9 cellular contexts compared by ENCODE assay signal in genomic region chr4:98688416-98689290, GRCh38. TPM values are rescaled to one million over a fixed set of nuclear protein-coding genes. Genes with fewer than 3 reads are reported as not detected.
DNase-seq lines count a peak whose midpoint lies in the region; ATAC-seq, FAIRE-seq and TF ChIP-seq lines count a peak whose summit lies in the region.
"Had no signal": no experiment of that assay in that cellular context is flagged by ENCODE, and none has a peak within 500 bp of the region (broad histone marks: within the 10 kb centered on the region; RNA-seq: fewer than 3 reads in every experiment).

No MANE protein-coding gene starts in this region.

- no peak overlapping the region for H2AK9ac ChIP-seq in IMR-90 (replicated peaks; ENCODE audit: low read depth, low read length, poor library complexity)

- H2BK15ac ChIP-seq in IMR-90 (ENCODE audit: low read depth, low read length): 0 out of 3 replicates have a peak overlapping the region, but pooled peaks have one; percentile 0

- H3K9me1 ChIP-seq in IMR-90 (ENCODE audit: insufficient read depth, low read length): peaks cover 3% of the 10 kb centered on the region; the same call in 1 of the 2 replicates

- BruUV-seq in IMR-90 (replicated peaks; lab: Mats Ljungman, UMichigan) (no TSS peak), HepG2 (replicated peaks; lab: Mats Ljungman, UMichigan) (no TSS peak)

- peaks cover 17 to 57% (median 41%) of the 10 kb centered on the region in 4 donors for H3K4me1 Mint-ChIP-seq in CD4-positive, CD25-positive, alpha-beta regulatory T cell
- H3K4me1 Mint-ChIP-seq in activated naive CD8-positive, alpha-beta T cell treated with anti-CD3 and anti-CD28 coated beads for 36 hours: peaks cover 27% of the 10 kb centered on the region

- TF ChIP-seq RAD21 in IMR-90 (IDR thresholded peaks at IDR 0.05; ENCODE audit: low read length) (no peak), HepG2 (CRISPR knock-in tag; IDR thresholded peaks at IDR 0.05) (no peak)

- no peaks in the 10 kb centered on the region for H3K9me3 ChIP-seq in CD4-positive, CD25-positive, alpha-beta regulatory T cell (ENCODE audit: control insufficient read depth in 2 of 2, low read length in 2 of 2)
- H3K9me3 ChIP-seq in IMR-90 (ENCODE audit: control insufficient read depth, insufficient read depth, low read length) (no peaks in the 10 kb centered on the region), HepG2 (ENCODE audit: low read length) (no peaks in the 10 kb centered on the region)

- no CpG with 5 or more reads among the region's 5 CpGs for WGBS in IMR-90 (ENCODE audit: extremely low coverage in 2 of 2, insufficient read length in 1 of 2), 2 experiments
- 22% methylated on average over 5 of the region's 5 CpGs for WGBS in HepG2 (ENCODE audit: low lambda C conversion rate)

- no peak for TF ChIP-seq CTCF in IMR-90 (conservative IDR thresholded peaks at IDR 0.05; ENCODE audit: low read depth, low read length)
- TF ChIP-seq CTCF in HepG2 (CRISPR knock-in tag; IDR thresholded peaks at IDR 0.05): no peak

- H3K9me3 Mint-ChIP-seq in CD4-positive, CD25-positive, alpha-beta regulatory T cell: peaks cover 0 to 2% (median 0%) of the 10 kb centered on the region in 7 donors
- peaks cover 8% of the 10 kb centered on the region for H3K9me3 Mint-ChIP-seq in activated naive CD8-positive, alpha-beta T cell treated with anti-CD3 and anti-CD28 coated beads for 36 hours

- no peak overlapping the region for H2BK5ac ChIP-seq in IMR-90 (ENCODE audit: low read depth, low read length, poor library complexity, severe bottlenecking)

- H3K9ac ChIP-seq in IMR-90 (ENCODE audit: low read depth, low read length) (no peak overlapping the region), HepG2 (ENCODE audit: insufficient read depth, low read depth, low read length) (no peak overlapping the region)

- CTCF ChIA-PET in IMR-90 (lab: Yijun Ruan, JAX): no interaction called here
- CTCF ChIA-PET in HepG2 (lab: Yijun Ruan, JAX; ENCODE audit: low intra/inter-chr PET ratio, low total read pairs): no interaction called here

- intact Hi-C loops in IMR-90 (cut with micrococcal nuclease): no loop called here
- intact Hi-C loops in HepG2 (cut with micrococcal nuclease; ENCODE audit: unreplicated experiment): no loop called here

- H4K91ac ChIP-seq in IMR-90 (ENCODE audit: insufficient read depth, low read depth, low read length): no peak overlapping the region

- H3K79me2 ChIP-seq in HepG2 (ENCODE audit: insufficient read depth, low read length): no peaks in the 10 kb centered on the region

- H2AFZ ChIP-seq in IMR-90 (replicated peaks; ENCODE audit: low read length, poor library complexity): no peak overlapping the region
- H2AFZ ChIP-seq in HepG2 (ENCODE audit: low read length): no peak overlapping the region

- H3K4me3 ChIP-seq in CD4-positive, CD25-positive, alpha-beta regulatory T cell (ENCODE audit: low read depth, low read length): peak overlapping the region; percentile 65
- H3K4me3 ChIP-seq in IMR-90 (ENCODE audit: insufficient read depth, low read depth, low read length): no peak overlapping the region
- H3K4me3 ChIP-seq in HepG2 (replicated peaks in 1 of 3; ENCODE audit: insufficient read depth in 1 of 3, low read depth in 2 of 3, low read length in 3 of 3): no peak overlapping the region

- H3K27me3 Mint-ChIP-seq in CD4-positive, CD25-positive, alpha-beta regulatory T cell: peaks cover 4% of the 10 kb centered on the region
- no peaks in the 10 kb centered on the region for H3K27me3 Mint-ChIP-seq in activated naive CD8-positive, alpha-beta T cell treated with anti-CD3 and anti-CD28 coated beads for 36 hours

- H3K18ac ChIP-seq in IMR-90 (ENCODE audit: low read depth, low read length): peak overlapping the region; percentile 8; the same call in 1 of the 2 replicates

- H3K23ac ChIP-seq in IMR-90 (ENCODE audit: low read depth, low read length): no peak overlapping the region

- no peaks in the 10 kb centered on the region for H3K36me3 Mint-ChIP-seq in CD4-positive, CD25-positive, alpha-beta regulatory T cell
- H3K36me3 Mint-ChIP-seq in activated naive CD8-positive, alpha-beta T cell treated with anti-CD3 and anti-CD28 coated beads for 36 hours: peaks cover 2% of the 10 kb centered on the region

- H4K20me1 ChIP-seq in IMR-90 (ENCODE audit: insufficient read depth, low read length): no peaks in the 10 kb centered on the region
- no peaks in the 10 kb centered on the region for H4K20me1 ChIP-seq in HepG2 (ENCODE audit: insufficient read depth, low read length)

- H3K27ac Mint-ChIP-seq in CD4-positive, CD25-positive, alpha-beta regulatory T cell: peak overlapping the region; percentile 58 to 90 (median 82)
- peak overlapping the region; percentile 6 for H3K27ac Mint-ChIP-seq in activated naive CD8-positive, alpha-beta T cell treated with anti-CD3 and anti-CD28 coated beads for 36 hours

- H3K56ac ChIP-seq in IMR-90 (ENCODE audit: extremely low read depth, insufficient read depth, low read length): no peak overlapping the region

- no peak for TF ChIP-seq POLR2A in IMR-90 (IDR thresholded peaks at IDR 0.05; ENCODE audit: low read depth, low read length)
- no peak for TF ChIP-seq POLR2A in HepG2 (IDR thresholded peaks at IDR 0.05; ENCODE audit: insufficient read depth in 1 of 2, low read depth in 2 of 2, low read length in 2 of 2)

- H3K4me2 ChIP-seq in IMR-90 (ENCODE audit: low read depth, low read length) (peak overlapping the region; percentile 56), HepG2 (ENCODE audit: low read depth, low read length) (no peak overlapping the region)

- H3K4me1 ChIP-seq in CD4-positive, CD25-positive, alpha-beta regulatory T cell (ENCODE audit: control insufficient read depth, insufficient read depth, low read length, poor library complexity, severe bottlenecking): peaks cover 21% of the 10 kb centered on the region
- H3K4me1 ChIP-seq in IMR-90 (ENCODE audit: control insufficient read depth, insufficient read depth, low read length) (peaks cover 3% of the 10 kb centered on the region), HepG2 (ENCODE audit: insufficient read depth, low read length) (no peaks in the 10 kb centered on the region)

- H3K36me3 ChIP-seq in CD4-positive, CD25-positive, alpha-beta regulatory T cell (ENCODE audit: control insufficient read depth, insufficient read depth, low read length): no peaks in the 10 kb centered on the region
- H3K36me3 ChIP-seq in IMR-90 (ENCODE audit: control insufficient read depth, insufficient read depth, low read length): no peaks in the 10 kb centered on the region
- no peaks in the 10 kb centered on the region for H3K36me3 ChIP-seq in HepG2 (replicated peaks in 1 of 2; ENCODE audit: control insufficient read depth in 1 of 2, insufficient read depth in 2 of 2, low read length in 2 of 2)

- no peak overlapping the region; the same call in 1 of the 2 replicates for H3K4ac ChIP-seq in IMR-90 (ENCODE audit: low read depth, low read length)

- in situ Hi-C loops in IMR-90 (cut with MboI; ENCODE audit: low sequenced_read_pairs): no loop called here
- in situ Hi-C loops in HepG2 (cut with HindIII; ENCODE audit: extremely low pct_ligation_motif_present, low pct_unique_long_range_greater_than_20kb): no loop called here

- peak; percentile 85 to 89 for ATAC-seq in CD4-positive, CD25-positive, alpha-beta regulatory T cell (ENCODE audit: low read depth in 2 of 2)
- peak; percentile 87 for ATAC-seq in IMR-90 (ENCODE audit: low read depth)
- ATAC-seq in HepG2: no peak
- no peak for ATAC-seq in GM21447 (IDR thresholded peaks at IDR 0.05; ENCODE audit: unreplicated experiment)

- no peaks in the 10 kb centered on the region for H3K79me1 ChIP-seq in IMR-90 (ENCODE audit: low read depth in 1 of 2, low read length in 2 of 2)

- peak in 2 of 3 donors; percentile 69 for DNase-seq in CD4-positive, CD25-positive, alpha-beta regulatory T cell
- DNase-seq in IMR-90: peak; percentile 70
- DNase-seq in activated naive CD8-positive, alpha-beta T cell treated with anti-CD3 and anti-CD28 coated beads for 36 hours: no peak
- peak; percentile 9 for DNase-seq in HepG2 (ENCODE audit: low spot score)
- DNase-seq in NCI-H524 treated with DMSO at 0.1 percent for 48 hours (lab: John Stamatoyannopoulos, UW): no peak
- no peak for DNase-seq in iPS-NIHi7 (ENCODE audit: extremely low spot score)
- DNase-seq in NK-92 treated with Interleukin-12 subunit alpha and Interleukin-12 subunit beta, amount 100 ng/mL, for 24 hours (lab: John Stamatoyannopoulos, UW): no peak
- DNase-seq: activated gamma-delta T cell had no signal

- no peaks in the 10 kb centered on the region for H3K27me3 ChIP-seq in CD4-positive, CD25-positive, alpha-beta regulatory T cell (ENCODE audit: control insufficient read depth, insufficient read depth, low read length)
- H3K27me3 ChIP-seq in IMR-90 (ENCODE audit: control insufficient read depth, insufficient read depth, low read length): no peaks in the 10 kb centered on the region
- H3K27me3 ChIP-seq in HepG2 (ENCODE audit: control insufficient read depth in 1 of 2, insufficient read depth in 2 of 2, low read length in 2 of 2): no peaks in the 10 kb centered on the region; a peak in 1 of 5 replicates

- H4K5ac ChIP-seq in IMR-90 (ENCODE audit: low read depth, low read length): no peak overlapping the region; the same call in 1 of the 2 replicates

- no peak for TF ChIP-seq EP300 in HepG2 (IDR thresholded peaks at IDR 0.05; ENCODE audit: low read depth in 2 of 2, low read length in 2 of 2)
- TF ChIP-seq EP300 in HepG2 (CRISPR knock-in tag; IDR thresholded peaks at IDR 0.05; ENCODE audit: borderline replicate concordance): no peak

- H3K14ac ChIP-seq in IMR-90 (replicated peaks; ENCODE audit: low read depth, low read length): no peak overlapping the region

- no peak for FAIRE-seq in HepG2 (lab: Jason Lieb, UNC)

- H3K4me3 Mint-ChIP-seq in CD4-positive, CD25-positive, alpha-beta regulatory T cell: peak overlapping the region; percentile 27 to 87 (median 64)
- H3K4me3 Mint-ChIP-seq in activated naive CD8-positive, alpha-beta T cell treated with anti-CD3 and anti-CD28 coated beads for 36 hours: no peak overlapping the region

- H4K8ac ChIP-seq in IMR-90 (ENCODE audit: low read depth in 2 of 2, low read length in 2 of 2): peak overlapping the region in 1 of 2 experiments; percentile 4; a peak in 1 of 4 replicates

- H2BK20ac ChIP-seq in IMR-90 (ENCODE audit: low read depth, low read length): no peak overlapping the region

- peak overlapping the region; percentile 29; the same call in 1 of the 2 replicates for H2BK120ac ChIP-seq in IMR-90 (ENCODE audit: low read depth, low read length)

- H2AK5ac ChIP-seq in IMR-90 (ENCODE audit: low read depth, low read length): no peak overlapping the region

- POLR2A ChIA-PET in IMR-90 (lab: Charles Lee; ENCODE audit: unreplicated experiment): interaction anchor here (0.6 kb wide), 1 partner anchor 90 kb away, joined by 3 read pairs; no protein-coding TSS in a partner anchor
- POLR2A ChIA-PET in HepG2 (lab: Yijun Ruan, JAX): no interaction called here

- H3K27ac ChIP-seq in CD4-positive, CD25-positive, alpha-beta regulatory T cell (ENCODE audit: insufficient read depth, low read length, poor library complexity, severe bottlenecking): peak overlapping the region; percentile 72
- H3K27ac ChIP-seq in IMR-90 (ENCODE audit: insufficient read depth, low read length): peak overlapping the region; percentile 58; the same call in 1 of the 2 replicates
- no peak overlapping the region for H3K27ac ChIP-seq in HepG2 (ENCODE audit: extremely low read length, insufficient read depth, low read length)

- dilution Hi-C loops in IMR-90 (cut with HindIII; ENCODE audit: low sequenced_read_pairs, unreplicated experiment): no loop called here

RNA-seq across cellular contexts. Expression of gene TSPAN5, which starts 30.2 kb away (rescaled TPM):
- 21.2 TPM for total RNA-seq in CD4-positive, CD25-positive, alpha-beta regulatory T cell
- 10 to 100 TPM; 38.8 to 52.7 (median 43.9) TPM for polyA plus RNA-seq in CD4-positive, CD25-positive, alpha-beta regulatory T cell
- total RNA-seq in IMR-90 (2012; rRNA removed) (79.6 and 88.3 TPM in 2 replicates), HepG2 (2016; rRNA removed; fragmentation: Illumina TruSeq; extraction: Trizol) (0.18 and 0.20 TPM in 2 replicates)
- polyA plus RNA-seq in IMR-90 (2012; rRNA removed) (58.2 and 64.8 TPM in 2 replicates), HepG2 (2011; rRNA removed) (0.47 and 0.53 TPM in 2 replicates)
- 36.9 and 41.6 TPM in 2 replicates for polyA plus RNA-seq in IMR-90 (2012; cell fraction: cytosol; rRNA removed)
- polyA plus RNA-seq in IMR-90 (2012; cell fraction: nucleus; rRNA removed; ENCODE audit: low replicate concordance): 21.8 and 70.0 TPM in 2 replicates
- total RNA-seq in activated naive CD8-positive, alpha-beta T cell treated with anti-CD3 and anti-CD28 coated beads for 36 hours: 10 to 100 TPM; 12.3 to 13.7 TPM
- total RNA-seq in HepG2 (2016; cell fraction: cytosol; rRNA removed; fragmentation: Illumina TruSeq; extraction: Trizol; ENCODE audit: low read depth): 0.10 TPM in 1 of 2 replicates, not detected in the other
- 0.21 and 0.22 TPM in 2 replicates for total RNA-seq in HepG2 (2016; cell fraction: insoluble cytoplasmic fraction; rRNA removed; fragmentation: Illumina TruSeq; extraction: Trizol)
- 0.09 and 0.14 TPM in 2 replicates for total RNA-seq in HepG2 (2016; cell fraction: membrane; rRNA removed; fragmentation: Illumina TruSeq; extraction: Trizol)
- total RNA-seq in HepG2 (2016; cell fraction: nucleus; rRNA removed; fragmentation: Illumina TruSeq; extraction: Trizol): 0.28 and 0.31 TPM in 2 replicates
- 0.28 and 0.49 TPM in 2 replicates for polyA plus RNA-seq in HepG2 (2011; cell fraction: cytosol; rRNA removed)
- 0.29 TPM in 2 replicates for polyA plus RNA-seq in HepG2 (2011; cell fraction: nucleus; rRNA removed)
- polyA plus RNA-seq in HepG2 (2012): 0.11 and 0.32 TPM in 2 replicates
- polyA plus RNA-seq in HepG2 (2016; cell fraction: cytosol; fragmentation: Illumina TruSeq; extraction: Trizol; ENCODE audit: low read depth): 0.02 TPM in 1 of 2 replicates, not detected in the other
- 0.14 and 0.21 TPM in 2 replicates for polyA plus RNA-seq in HepG2 (2016; cell fraction: insoluble cytoplasmic fraction; fragmentation: Illumina TruSeq; extraction: Trizol; ENCODE audit: low read depth)
- 0.05 and 0.06 TPM in 2 replicates for polyA plus RNA-seq in HepG2 (2016; cell fraction: membrane; fragmentation: Illumina TruSeq; extraction: Trizol; ENCODE audit: low read depth)
- polyA plus RNA-seq in HepG2 (2016; cell fraction: nucleus; fragmentation: Illumina TruSeq; extraction: Trizol; ENCODE audit: insufficient read depth, low read depth): 0.47 and 0.59 TPM in 2 replicates
- polyA minus RNA-seq in HepG2 (2011; rRNA and poly(A)+ RNA removed; ENCODE audit: low replicate concordance): 0.09 and 0.40 TPM in 2 replicates
- polyA minus RNA-seq in HepG2 (2011; cell fraction: cytosol; rRNA and poly(A)+ RNA removed): 0.26 and 0.40 TPM in 2 replicates
- 0.13 and 1.1 TPM in 2 replicates for polyA minus RNA-seq in HepG2 (2011; cell fraction: nucleus; rRNA and poly(A)+ RNA removed)

Comparison
In these comparisons a context has a peak if more than half of its experiments do, and no peak if none do; other contexts are left out.
1. ATAC-seq: peak in CD4-positive, CD25-positive, alpha-beta regulatory T cell (2 of 2) and IMR-90 (single experiment); none in HepG2 (single experiment) and GM21447 (single experiment).
2. DNase-seq: peak in CD4-positive, CD25-positive, alpha-beta regulatory T cell (2 of 3), IMR-90 (single experiment) and HepG2 (single experiment); none in activated naive CD8-positive, alpha-beta T cell treated with anti-CD3 and anti-CD28 coated beads for 36 hours (single experiment), NCI-H524 treated with DMSO at 0.1 percent for 48 hours (single experiment), iPS-NIHi7 (single experiment) and NK-92 treated with Interleukin-12 subunit alpha and Interleukin-12 subunit beta, amount 100 ng/mL, for 24 hours (single experiment).
3. RNA of gene TSPAN5, which starts 30.2 kb away (total RNA-seq): 79.6 to 88.3 TPM in IMR-90, 21.2 TPM in CD4-positive, CD25-positive, alpha-beta regulatory T cell (single experiment) and 12.3 to 13.7 TPM in activated naive CD8-positive, alpha-beta T cell treated with anti-CD3 and anti-CD28 coated beads for 36 hours; 0.09 to 0.31 TPM in HepG2; every median in the first group is over 10 times any median in the second.